In genomic region chr2:24084386-24085375, GRCh38 we compare ENCODE assay signal across 8 cellular contexts. TPM values are rescaled to one million over a fixed set of nuclear protein-coding genes. Genes with fewer than 3 reads are reported as not detected.
A peak's percentile ranks its signal among the peaks of the same experiment; 100 is the strongest.
DNase-seq lines count a peak whose midpoint lies in the region; ATAC-seq and TF ChIP-seq lines count a peak whose summit lies in the region.

Gene TP53I3, minus strand, starts transcription at chr2:24084834. Its CDS starts 508 bp downstream, at chr2:24084326.

- H2AFZ ChIP-seq in osteoblast (ENCODE audit: low read length): peak within 1 kb of the TSS; percentile 96

- no peaks in the 10 kb centered on the region for H3K9me3 Mint-ChIP-seq in activated naive CD4-positive, alpha-beta T cell treated with anti-CD3 and anti-CD28 coated beads, Interleukin-2, amount 50 U/mL, for 72 hours

- peak; percentile 77 for TF ChIP-seq CTCF in osteoblast (IDR thresholded peaks at IDR 0.05; ENCODE audit: extremely low read depth, low read depth, low read length)
- TF ChIP-seq CTCF in testis (IDR thresholded peaks at IDR 0.05): peak; percentile 96 to 98 (median 96)

- in situ Hi-C loops in HAP-1 (cut with MboI; ENCODE audit: low sequenced_read_pairs): loop anchor here (10.0 kb wide), 1 partner anchor 160 kb away; the partner anchor contains the start of gene ATAD2B

- H4K20me1 ChIP-seq in osteoblast (ENCODE audit: insufficient read depth, low read length): no peaks in the 10 kb centered on the region

- H3K27ac ChIP-seq in osteoblast (ENCODE audit: low read depth, low read length) (peak within 1 kb of the TSS; percentile 62), testis (peak within 1 kb of the TSS; percentile 81 to 87)

- peak within 1 kb of the TSS; percentile 81 to 85 for H3K27ac Mint-ChIP-seq in activated naive CD4-positive, alpha-beta T cell treated with anti-CD3 and anti-CD28 coated beads, Interleukin-2, amount 50 U/mL, for 72 hours

- WGBS in testis, 2 donors: 1% methylated on average over 16 to 42 of the region's 50 CpGs

- H3K4me1 ChIP-seq in HAP-1 (peaks cover 8% of the 10 kb centered on the region), osteoblast (ENCODE audit: insufficient read depth, low read length) (peaks cover 10% of the 10 kb centered on the region), testis (peaks cover 10% of the 10 kb centered on the region)

- peak; percentile 95 to 97 for ATAC-seq in activated naive CD4-positive, alpha-beta T cell treated with anti-CD3 and anti-CD28 coated beads, Interleukin-2, amount 50 U/mL, for 72 hours

- H3K79me2 ChIP-seq in osteoblast (ENCODE audit: insufficient read depth, low read length): peaks cover 5% of the 10 kb centered on the region

- peak within 1 kb of the TSS; percentile 47 for H3K4me3 ChIP-seq in HAP-1
- H3K4me3 ChIP-seq in osteoblast (ENCODE audit: insufficient read depth, low read length): peak within 1 kb of the TSS; percentile 88
- H3K4me3 ChIP-seq in testis: peak within 1 kb of the TSS; percentile 62 to 63

- H3K36me3 Mint-ChIP-seq in activated naive CD4-positive, alpha-beta T cell treated with anti-CD3 and anti-CD28 coated beads, Interleukin-2, amount 50 U/mL, for 72 hours: no peaks in the 10 kb centered on the region

- intact Hi-C loops in testis (cut with DNase I; ENCODE audit: low total_unique reads): no loop called here

- H3K4me2 ChIP-seq in osteoblast (ENCODE audit: insufficient read depth, low read length): peak within 1 kb of the TSS; percentile 90

- no peaks in the 10 kb centered on the region for H3K9me3 ChIP-seq in HAP-1
- H3K9me3 ChIP-seq in osteoblast (ENCODE audit: low read depth, low read length): no peaks in the 10 kb centered on the region
- no peaks in the 10 kb centered on the region for H3K9me3 ChIP-seq in testis

- H3K36me3 ChIP-seq in HAP-1 (replicated peaks) (peaks cover 19% of the 10 kb centered on the region), osteoblast (ENCODE audit: insufficient read depth, low read length) (peaks cover 17% of the 10 kb centered on the region), testis (ENCODE audit: low read depth, missing control alignments) (no peaks in the 10 kb centered on the region)

- H3K27me3 ChIP-seq in HAP-1 (ENCODE audit: low read depth) (no peaks in the 10 kb centered on the region), osteoblast (ENCODE audit: insufficient read depth, low read length) (no peaks in the 10 kb centered on the region), testis (no peaks in the 10 kb centered on the region)

- DNase-seq in GM04504 (ENCODE audit: low read depth) (peak; percentile 80), HAP-1 (ENCODE audit: low spot score in 2 of 2) (peak; percentile 84 to 92), M059J (ENCODE audit: low read depth) (peak; percentile 85), SK-N-DZ (ENCODE audit: low spot score) (peak; percentile 90), glomerular visceral epithelial cell (ENCODE audit: extremely low spot score) (peak; percentile 92), osteoblast (ENCODE audit: insufficient read length, low spot score, missing footprints) (peak; percentile 98), testis (peak; percentile 90)
- peak; percentile 90 to 96 for DNase-seq in activated naive CD4-positive, alpha-beta T cell treated with anti-CD3 and anti-CD28 coated beads, Interleukin-2, amount 50 U/mL, for 72 hours (ENCODE audit: low spot score in 2 of 2)

- TF ChIP-seq POLR2A in testis (IDR thresholded peaks at IDR 0.05): no peak

RNA-seq across cellular contexts. Expression of gene TP53I3, which starts in this region (rescaled TPM):
- 3.1 and 8.8 TPM in 2 replicates for total RNA-seq in M059J (2014; rRNA removed; shearing (Covaris generic))
- polyA plus RNA-seq in SK-N-DZ (2014; cell fraction: cytosol; rRNA removed): 17.5 and 19.9 TPM in 2 replicates
- polyA plus RNA-seq in SK-N-DZ (2014; cell fraction: nucleus; rRNA removed): 38.0 and 40.3 TPM in 2 replicates
- total RNA-seq in activated naive CD4-positive, alpha-beta T cell treated with anti-CD3 and anti-CD28 coated beads, Interleukin-2, amount 50 U/mL, for 72 hours: 1 to 10 TPM; 1.8 to 2.6 TPM
- total RNA-seq in osteoblast: 59.4 and 79.3 TPM in 2 replicates
- 10 to 100 TPM; 31.3 to 36.5 TPM for total RNA-seq in testis
- polyA plus RNA-seq in testis (ENCODE audit: insufficient read depth, low read depth, low replicate concordance): 70.4 TPM

Comparison
In these comparisons a context has a peak if more than half of its experiments do, and no peak if none do; other contexts are left out.
1. Peak in every context shown above with its lines: DNase-seq, ATAC-seq, H3K4me3 ChIP-seq and H3K27ac ChIP-seq.